1 cellular context compared by ENCODE assay signal in the genomic region with DNA sequence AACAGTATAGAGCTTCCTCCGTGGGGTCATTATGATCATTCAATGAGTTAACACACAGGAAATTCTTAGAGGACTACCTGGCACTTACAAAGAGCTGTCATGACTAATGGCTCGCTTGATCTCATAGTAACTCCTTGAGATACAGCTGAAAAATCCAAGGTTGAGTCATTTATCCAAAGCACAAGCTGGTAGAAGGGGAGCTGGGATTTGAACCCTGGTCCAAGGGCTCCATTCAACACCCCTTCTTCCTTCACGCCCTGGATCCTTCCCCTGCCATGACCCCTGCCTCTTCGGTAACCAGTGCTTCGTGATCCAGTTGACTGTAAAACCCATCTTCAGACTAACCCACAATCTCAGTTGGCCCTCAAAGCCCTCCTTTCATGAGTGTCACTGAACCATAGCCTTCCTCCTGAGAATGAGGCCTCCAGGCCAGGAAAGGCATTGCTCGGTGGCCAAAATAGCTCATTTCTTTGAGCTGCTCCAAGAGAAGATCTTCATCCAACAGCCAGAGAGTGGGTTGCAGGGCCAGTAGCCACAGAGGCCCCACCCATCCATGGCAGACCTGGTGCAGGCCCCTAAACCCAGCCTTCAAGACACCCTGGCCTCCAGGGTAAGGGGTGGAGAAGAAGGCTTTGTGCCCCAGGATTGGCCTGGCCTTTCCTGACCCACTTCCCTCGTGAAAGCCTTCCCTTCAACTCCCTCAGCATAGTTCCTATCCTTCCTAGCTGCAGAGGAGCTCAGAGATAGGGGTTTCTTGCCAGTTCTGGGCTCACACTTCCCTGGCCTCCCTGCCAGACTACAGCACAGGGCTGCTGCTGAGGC.
TF ChIP-seq lines count a peak whose summit lies in the region.

No MANE protein-coding gene starts in this region.

TF ChIP-seq in endothelial cell of umbilical vein, 7 proteins besides CTCF, POLR2A, EP300 and RAD21 (continued from another document):
- TF ChIP-seq MYC (IDR thresholded peaks at IDR 0.05; ENCODE audit: low read depth, low read length), result no peak
- no peak for TF ChIP-seq EZH2 (IDR thresholded peaks at IDR 0.05; ENCODE audit: borderline replicate concordance, low read depth, low read length, severe bottlenecking)
- TF ChIP-seq, protein P1, sequence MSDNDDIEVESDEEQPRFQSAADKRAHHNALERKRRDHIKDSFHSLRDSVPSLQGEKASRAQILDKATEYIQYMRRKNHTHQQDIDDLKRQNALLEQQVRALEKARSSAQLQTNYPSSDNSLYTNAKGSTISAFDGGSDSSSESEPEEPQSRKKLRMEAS (IDR thresholded peaks at IDR 0.05; ENCODE audit: insufficient read depth, insufficient read length), result no peak
- peak; percentile 94 for TF ChIP-seq FOS (IDR thresholded peaks at IDR 0.05; ENCODE audit: borderline replicate concordance, insufficient read depth, low read length)
- TF ChIP-seq JUN (IDR thresholded peaks at IDR 0.05; ENCODE audit: borderline replicate concordance, insufficient read depth, insufficient read length, low read depth), result no peak
- TF ChIP-seq GATA2 (IDR thresholded peaks at IDR 0.05; ENCODE audit: insufficient read depth, insufficient read length, low read depth, low read length), result peak; percentile 53
